ENCODE assay signal across 2 cellular contexts in the genomic region with DNA sequence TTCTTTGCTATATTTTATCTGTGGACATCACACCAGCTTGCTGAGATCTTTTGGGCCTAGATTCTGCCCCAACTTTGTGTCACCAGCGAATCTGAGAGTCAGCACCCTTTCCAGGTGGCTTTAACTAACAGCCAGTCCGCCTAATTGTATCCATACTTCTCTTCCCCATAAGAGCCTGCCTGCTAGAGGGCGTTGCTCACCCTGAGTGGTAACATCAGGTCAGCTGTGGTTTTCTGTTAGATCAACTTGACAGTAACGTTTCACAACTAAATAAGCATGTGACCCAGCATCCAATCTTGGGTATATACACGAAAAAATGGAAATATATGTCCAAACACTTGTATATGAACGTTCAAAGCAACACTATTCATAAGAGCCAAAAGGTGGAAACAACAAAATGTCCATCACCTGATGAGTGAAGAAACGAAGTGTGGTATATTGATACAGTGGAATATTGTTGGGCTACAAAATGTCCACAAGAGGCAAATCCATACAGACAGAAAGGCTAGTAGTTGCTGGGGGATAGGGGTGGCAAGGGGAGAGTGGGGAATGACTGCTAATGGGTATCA.
TF ChIP-seq lines count a peak whose summit lies in the region.

No MANE protein-coding gene starts in this region.

TF ChIP-seq in SK-N-SH, 30 proteins besides CTCF, POLR2A, EP300 and RAD21:
- TF ChIP-seq ELF1 (IDR thresholded peaks at IDR 0.05) (no peak), TCF12 (IDR thresholded peaks at IDR 0.05) (no peak), GATA2 (CRISPR knock-in tag; IDR thresholded peaks at IDR 0.05) (no peak), MXI1 (IDR thresholded peaks at IDR 0.05; ENCODE audit: low read depth, low read length) (no peak)
- TF ChIP-seq, protein P1, sequence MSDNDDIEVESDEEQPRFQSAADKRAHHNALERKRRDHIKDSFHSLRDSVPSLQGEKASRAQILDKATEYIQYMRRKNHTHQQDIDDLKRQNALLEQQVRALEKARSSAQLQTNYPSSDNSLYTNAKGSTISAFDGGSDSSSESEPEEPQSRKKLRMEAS (IDR thresholded peaks at IDR 0.05; ENCODE audit: low read depth): no peak
TF ChIP-seq in SK-N-SH: peak in this region for 0.

TF ChIP-seq in HepG2, 621 proteins besides CTCF, POLR2A, EP300 and RAD21:
- TF ChIP-seq CBX1 (IDR thresholded peaks at IDR 0.05; ENCODE audit: low read depth) (no peak), STAG1 (CRISPR knock-in tag; IDR thresholded peaks at IDR 0.05) (0 out of 2 replicates have a peak, but pooled peaks have one; percentile 17), AGO2 (optimal IDR thresholded peaks at IDR 0.05; ENCODE audit: low read depth, low read length) (no peak)
